Comparison of ENCODE assay signal across 25 cellular contexts in the genomic region with DNA sequence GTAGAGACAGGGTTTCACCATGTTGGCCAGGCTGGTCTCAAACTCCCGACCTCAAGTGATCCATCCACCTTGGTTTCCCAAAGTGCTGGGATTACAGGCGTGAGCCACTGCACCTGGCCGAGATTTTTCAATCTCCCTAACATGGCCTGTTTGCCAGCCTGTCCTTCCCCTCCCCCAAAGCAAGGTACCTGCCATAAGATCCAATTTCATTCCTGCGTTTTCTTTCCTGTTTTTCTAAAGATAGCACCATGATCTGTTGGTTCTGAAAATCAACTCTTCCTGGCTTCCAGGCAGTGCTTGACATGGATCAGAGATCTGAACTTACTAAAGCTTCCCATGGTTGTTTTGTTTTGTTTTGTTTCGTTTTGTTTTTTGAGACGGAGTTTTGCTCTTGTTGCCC.
"Had no signal": no experiment of that assay in that cellular context is flagged by ENCODE, and none has a peak within 500 bp of the region (broad histone marks: within the 10 kb centered on the region; RNA-seq: fewer than 3 reads in every experiment).

No MANE protein-coding gene starts in this region.

- FAIRE-seq: bronchial epithelial cell had no signal

- ATAC-seq: activated CD8-positive, alpha-beta T cell treated with anti-CD3 and anti-CD28 coated beads, Interleukin-2, amount 10 ng/mL, durations not matched to agents 7 days and 5 days; body of pancreas; T-cell had no signal

- H3K9me3 Mint-ChIP-seq: activated naive CD4-positive, alpha-beta T cell treated with anti-CD3 and anti-CD28 coated beads, Interleukin-2, amount 50 U/mL, for 24 hours; activated T-cell treated with anti-CD3 and anti-CD28 coated beads, Interleukin-2, amount 50 U/mL, for 24 hours; activated T-helper 1 cell treated with anti-CD3 and anti-CD28 coated beads, Interleukin-12 subunit alpha, Interleukin-12 subunit beta, Interleukin-2, Interleukin-4 antibody, amounts not matched to agents 30 ng/mL and 10 ng/mL and 1 ng/mL, durations not matched to agents 14 hours and 24 hours and 36 hours; T-cell had no signal

- H3K27ac Mint-ChIP-seq: activated CD8-positive, alpha-beta T cell treated with anti-CD3 and anti-CD28 coated beads, Interleukin-2, amount 10 ng/mL, durations not matched to agents 7 days and 5 days; activated naive CD4-positive, alpha-beta T cell treated with anti-CD3 and anti-CD28 coated beads, Interleukin-2, amount 50 U/mL, for 24 hours; activated T-cell treated with anti-CD3 and anti-CD28 coated beads, Interleukin-2, amount 50 U/mL, for 24 hours; activated T-helper 1 cell treated with anti-CD3 and anti-CD28 coated beads, Interleukin-12 subunit alpha, Interleukin-12 subunit beta, Interleukin-2, Interleukin-4 antibody, amounts not matched to agents 30 ng/mL and 10 ng/mL and 1 ng/mL, durations not matched to agents 14 hours and 24 hours and 36 hours; T-cell had no signal

- H3K27me3 Mint-ChIP-seq: activated naive CD4-positive, alpha-beta T cell treated with anti-CD3 and anti-CD28 coated beads, Interleukin-2, amount 50 U/mL, for 24 hours; activated T-cell treated with anti-CD3 and anti-CD28 coated beads, Interleukin-2, amount 50 U/mL, for 24 hours; T-cell had no signal

- H3K4me3 Mint-ChIP-seq: activated CD8-positive, alpha-beta T cell treated with anti-CD3 and anti-CD28 coated beads, Interleukin-2, amount 10 ng/mL, durations not matched to agents 7 days and 5 days; activated naive CD4-positive, alpha-beta T cell treated with anti-CD3 and anti-CD28 coated beads, Interleukin-2, amount 50 U/mL, for 24 hours; activated T-cell treated with anti-CD3 and anti-CD28 coated beads, Interleukin-2, amount 50 U/mL, for 24 hours; activated T-helper 1 cell treated with anti-CD3 and anti-CD28 coated beads, Interleukin-12 subunit alpha, Interleukin-12 subunit beta, Interleukin-2, Interleukin-4 antibody, amounts not matched to agents 30 ng/mL and 10 ng/mL and 1 ng/mL, durations not matched to agents 14 hours and 24 hours and 36 hours; T-cell had no signal

- DNase-seq: activated CD4-positive, alpha-beta T cell treated with anti-CD3 and anti-CD28 coated beads for 1 hour; activated CD4-positive, alpha-beta T cell treated with anti-CD3 and anti-CD28 coated beads, Interleukin-2, amount 50 U/mL, for 1 hour; activated CD8-positive, alpha-beta memory T cell treated with anti-CD3 and anti-CD28 coated beads, Interleukin-2, amount 50 U/mL, for 48 hours; activated CD8-positive, alpha-beta T cell treated with anti-CD3 and anti-CD28 coated beads, Interleukin-2, amount 10 ng/mL, durations not matched to agents 7 days and 5 days; activated effector memory CD4-positive, alpha-beta T cell treated with Interleukin-2 at 50 U/mL for 16 hours; activated naive CD4-positive, alpha-beta T cell; activated T-cell treated with anti-CD3 and anti-CD28 coated beads, Interleukin-2, amount 50 U/mL, for 24 hours; aorta; body of pancreas; central memory CD4-positive, alpha-beta T cell; MG63; MV-4-11; NCI-H1092 treated with DMSO at 0.1 percent for 48 hours; NCI-H1417 treated with DMSO at 0.1 percent for 48 hours; NCI-H1694; NCI-H2029 treated with DMSO at 0.1 percent for 48 hours; NCI-H345; NCI-H510A; NCI-H526 treated with DMSO at 0.1 percent for 48 hours; NCI-H82; SIG-M5; T-cell had no signal
